24 cellular contexts compared by ENCODE assay signal in genomic region chr15:70241031-70241430, GRCh38.
"Had no signal": no experiment of that assay in that cellular context is flagged by ENCODE, and none has a peak within 500 bp of the region (broad histone marks: within the 10 kb centered on the region; RNA-seq: fewer than 3 reads in every experiment).

No MANE protein-coding gene starts in this region.

- FAIRE-seq: bronchial epithelial cell, frontal cortex had no signal

- ATAC-seq: activated CD4-positive, alpha-beta T cell treated with anti-CD3 and anti-CD28 coated beads for 36 hours; effector memory CD8-positive, alpha-beta T cell; left lung; natural killer cell; sciatic nerve; WTC11 had no signal

- H3K4me3 Mint-ChIP-seq: activated CD4-positive, alpha-beta T cell treated with anti-CD3 and anti-CD28 coated beads for 36 hours; activated T-helper 1 cell treated with anti-CD3 and anti-CD28 coated beads, Interleukin-12 subunit alpha, Interleukin-12 subunit beta, Interleukin-2, Interleukin-4 antibody, amounts not matched to agents 30 ng/mL and 10 ng/mL and 1 ng/mL, durations not matched to agents 14 hours and 24 hours and 36 hours; effector memory CD8-positive, alpha-beta T cell; immature natural killer cell; mesothelial cell of epicardium; natural killer cell; stimulated activated naive CD8-positive, alpha-beta T cell treated with anti-CD3 and anti-CD28 coated beads, Interleukin-15, amount 100 ng/mL, for 72 hours; WTC11 had no signal

- H3K36me3 Mint-ChIP-seq: immature natural killer cell, mesothelial cell of epicardium, natural killer cell, WTC11 had no signal

- DNase-seq: activated CD4-positive, alpha-beta T cell treated with anti-CD3 and anti-CD28 coated beads for 36 hours; activated CD4-positive, alpha-beta T cell treated with anti-CD3 and anti-CD28 coated beads, Interleukin-2, amount 50 U/mL, for 48 hours; activated gamma-delta T cell; amniotic stem cell; colonic mucosa; dorsolateral prefrontal cortex; effector memory CD8-positive, alpha-beta T cell; glutamatergic neuron; immature natural killer cell; kidney glomerular epithelial cell; left lung; natural killer cell; stimulated activated CD4-positive, alpha-beta T cell treated with anti-CD3 and anti-CD28 coated beads, Interleukin-4, amount 100 ng/mL, for 1 hour; stimulated activated naive CD8-positive, alpha-beta T cell treated with anti-CD3 and anti-CD28 coated beads, Interleukin-15, amount 100 ng/mL, for 72 hours; T-helper 1 cell; T1000; tibial artery had no signal

- H3K27ac Mint-ChIP-seq: activated CD4-positive, alpha-beta T cell treated with anti-CD3 and anti-CD28 coated beads for 36 hours; activated naive CD4-positive, alpha-beta T cell treated with anti-CD3 and anti-CD28 coated beads, Interleukin-2, amount 50 U/mL, for 72 hours; immature natural killer cell; mesothelial cell of epicardium; natural killer cell; WTC11 had no signal

- H3K9me3 Mint-ChIP-seq: activated T-helper 1 cell treated with anti-CD3 and anti-CD28 coated beads, Interleukin-12 subunit alpha, Interleukin-12 subunit beta, Interleukin-2, Interleukin-4 antibody, amounts not matched to agents 30 ng/mL and 10 ng/mL and 1 ng/mL, durations not matched to agents 14 hours and 24 hours and 36 hours; effector memory CD8-positive, alpha-beta T cell; natural killer cell; WTC11 had no signal
